In the genomic region with DNA sequence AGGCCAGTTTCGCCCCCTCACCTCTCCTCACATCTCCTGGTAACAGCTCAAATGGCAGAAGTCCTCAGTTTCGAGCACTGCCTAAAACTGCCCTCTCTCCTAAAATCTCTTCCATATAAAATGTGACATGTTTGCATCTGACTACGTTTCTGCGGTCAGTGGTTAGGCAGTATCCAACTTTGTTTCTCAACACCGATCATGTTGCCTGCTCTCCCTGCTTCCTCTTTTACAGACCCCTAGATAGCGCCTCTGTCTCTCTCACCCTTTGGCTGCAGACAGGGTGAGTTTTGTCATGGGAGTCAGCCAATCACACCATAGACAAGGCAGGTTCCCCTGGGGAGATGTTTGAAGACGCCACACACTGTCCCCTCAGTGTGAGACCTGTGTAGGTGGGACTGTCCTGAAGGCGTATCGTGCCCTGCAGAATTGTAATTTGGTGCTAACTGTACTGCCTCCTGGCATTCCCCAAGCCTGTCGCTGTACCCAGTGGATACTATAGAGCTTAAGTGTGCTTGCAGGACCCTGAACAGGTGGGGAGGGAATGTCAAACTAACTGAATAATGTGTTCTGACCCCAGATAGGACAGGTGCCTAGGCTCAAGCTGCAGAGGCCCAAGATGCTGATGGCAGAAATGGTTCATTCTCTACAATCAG, we compare ENCODE assay signal across 8 cellular contexts. TPM values are rescaled to one million over a fixed set of nuclear protein-coding genes. Genes with fewer than 3 reads are reported as not detected.
DNase-seq lines count a peak whose midpoint lies in the region; ATAC-seq and TF ChIP-seq lines count a peak whose summit lies in the region.

No MANE protein-coding gene starts in this region.

- intact Hi-C loops in activated CD4-positive, alpha-beta T cell treated with anti-CD3 and anti-CD28 coated beads, Interleukin-2, amount 10 ng/mL, durations not matched to agents 24 days and 14 days (cut with micrococcal nuclease) = loop anchor here (1.0 to 5.0 kb wide), 3 partner anchors 81 to 1121 kb away; partner anchors contain the start of genes ANKRA2, GFM2, NSA2 and UTP15
- intact Hi-C loops in activated B cell treated with CpG ODN at 0.5 μM for 24 hours (cut with micrococcal nuclease) (loop anchor here (1.0 to 10.0 kb wide), 8 partner anchors 45 to 1719 kb away; partner anchors contain the start of genes ANKRA2, CERT1, ENC1 and GFM2), Right ventricle myocardium superior (cut with DNase I) (no loop called here)

- peaks cover 20% of the 10 kb centered on the region for H3K4me1 Mint-ChIP-seq in activated CD4-positive, alpha-beta T cell treated with anti-CD3 and anti-CD28 coated beads, Interleukin-2, amount 10 ng/mL, durations not matched to agents 24 days and 14 days
- H3K4me1 Mint-ChIP-seq in activated B cell treated with CpG ODN at 0.5 μM for 24 hours = peaks cover 18% of the 10 kb centered on the region

- peaks cover 23% of the 10 kb centered on the region for H3K36me3 Mint-ChIP-seq in activated CD4-positive, alpha-beta T cell treated with anti-CD3 and anti-CD28 coated beads, Interleukin-2, amount 10 ng/mL, durations not matched to agents 24 days and 14 days (ENCODE audit: low read depth)
- H3K36me3 Mint-ChIP-seq in activated B cell treated with CpG ODN at 0.5 μM for 24 hours (ENCODE audit: low read depth) = peaks cover 20% of the 10 kb centered on the region

- CTCF ChIA-PET in activated B cell treated with CpG ODN at 0.5 μM for 24 hours (lab: Charles Lee) = no interaction called here

- peak; percentile 62 for DNase-seq in activated CD4-positive, alpha-beta T cell treated with anti-CD3 and anti-CD28 coated beads, Interleukin-2, amount 10 ng/mL, durations not matched to agents 24 days and 14 days
- no peak for DNase-seq in activated CD4-positive, alpha-beta T cell treated with anti-CD3 and anti-CD28 coated beads for 48 hours
- DNase-seq in activated B cell treated with CpG ODN at 0.5 μM for 24 hours (peak; percentile 19), Right ventricle myocardium superior (no peak), putamen (ENCODE audit: low spot score) (peak; percentile 18), NCI-H2196 treated with DMSO at 0.1 percent for 48 hours (lab: John Stamatoyannopoulos, UW; ENCODE audit: unreplicated experiment) (no peak)
- no peak for DNase-seq in NK-92 treated with Interleukin-12 subunit alpha and Interleukin-12 subunit beta, amount 100 ng/mL, for 24 hours (lab: John Stamatoyannopoulos, UW)

- H3K9me3 Mint-ChIP-seq in activated CD4-positive, alpha-beta T cell treated with anti-CD3 and anti-CD28 coated beads, Interleukin-2, amount 10 ng/mL, durations not matched to agents 24 days and 14 days = no peaks in the 10 kb centered on the region
- no peaks in the 10 kb centered on the region for H3K9me3 Mint-ChIP-seq in activated B cell treated with CpG ODN at 0.5 μM for 24 hours

- TF ChIP-seq CTCF in activated B cell treated with CpG ODN at 0.5 μM for 24 hours (IDR thresholded peaks at IDR 0.05) = no peak

- peaks cover 10% of the 10 kb centered on the region for H3K27me3 Mint-ChIP-seq in activated CD4-positive, alpha-beta T cell treated with anti-CD3 and anti-CD28 coated beads, Interleukin-2, amount 10 ng/mL, durations not matched to agents 24 days and 14 days
- H3K27me3 Mint-ChIP-seq in activated B cell treated with CpG ODN at 0.5 μM for 24 hours = no peaks in the 10 kb centered on the region

- peak overlapping the region; percentile 83 for H3K27ac Mint-ChIP-seq in activated CD4-positive, alpha-beta T cell treated with anti-CD3 and anti-CD28 coated beads, Interleukin-2, amount 10 ng/mL, durations not matched to agents 24 days and 14 days
- peak overlapping the region; percentile 51 for H3K27ac Mint-ChIP-seq in activated B cell treated with CpG ODN at 0.5 μM for 24 hours

- ATAC-seq in HG03045 (IDR thresholded peaks at IDR 0.05; ENCODE audit: unreplicated experiment) (peak; percentile 43), activated B cell treated with CpG ODN at 0.5 μM for 24 hours (ENCODE audit: low read depth) (peak; percentile 64), Right ventricle myocardium superior (ENCODE audit: poor library complexity) (peak; percentile 36)

- H3K4me3 Mint-ChIP-seq in activated CD4-positive, alpha-beta T cell treated with anti-CD3 and anti-CD28 coated beads, Interleukin-2, amount 10 ng/mL, durations not matched to agents 24 days and 14 days = peak overlapping the region; percentile 90
- peak overlapping the region; percentile 81 for H3K4me3 Mint-ChIP-seq in activated B cell treated with CpG ODN at 0.5 μM for 24 hours

- POLR2A ChIA-PET in activated B cell treated with CpG ODN at 0.5 μM for 24 hours (lab: Charles Lee) = interaction anchor here (1.0 to 1.8 kb wide), 3 partner anchors 46 to 1031 kb away, joined by 3 to 12 read pairs (median 4); partner anchors contain the start of genes ENC1, GFM2, NSA2 and POC5

RNA-seq across cellular contexts. Expression of gene HEXB, which starts 1.1 kb away (rescaled TPM):
- total RNA-seq in activated CD4-positive, alpha-beta T cell treated with anti-CD3 and anti-CD28 coated beads, Interleukin-2, amount 10 ng/mL, durations not matched to agents 24 days and 14 days = 60.7 and 61.2 TPM in 2 replicates
- total RNA-seq in activated B cell treated with CpG ODN at 0.5 μM for 24 hours (34.5 and 43.2 TPM in 2 replicates), Right ventricle myocardium superior (83.6 TPM)

RNA-seq across cellular contexts. Expression of gene ENC1, which starts 45.6 kb away (rescaled TPM):
- 1.2 and 2.0 TPM in 2 replicates for total RNA-seq in activated CD4-positive, alpha-beta T cell treated with anti-CD3 and anti-CD28 coated beads, Interleukin-2, amount 10 ng/mL, durations not matched to agents 24 days and 14 days
- 6.6 and 7.2 TPM in 2 replicates for total RNA-seq in activated B cell treated with CpG ODN at 0.5 μM for 24 hours
- 2.3 TPM for total RNA-seq in Right ventricle myocardium superior

Comparison
In these comparisons a context has a peak if more than half of its experiments do, and no peak if none do; other contexts are left out.
1. DNase-seq: peak in activated CD4-positive, alpha-beta T cell treated with anti-CD3 and anti-CD28 coated beads, Interleukin-2, amount 10 ng/mL, durations not matched to agents 24 days and 14 days (single experiment), activated B cell treated with CpG ODN at 0.5 μM for 24 hours (single experiment) and putamen (single experiment); none in activated CD4-positive, alpha-beta T cell treated with anti-CD3 and anti-CD28 coated beads for 48 hours (single experiment), Right ventricle myocardium superior (single experiment), NK-92 treated with Interleukin-12 subunit alpha and Interleukin-12 subunit beta, amount 100 ng/mL, for 24 hours (single experiment) and NCI-H2196 treated with DMSO at 0.1 percent for 48 hours (single experiment).
2. Peak in every context shown above with its lines, with median percentiles within 50 percentile points of each other: ATAC-seq.